In the genomic region with DNA sequence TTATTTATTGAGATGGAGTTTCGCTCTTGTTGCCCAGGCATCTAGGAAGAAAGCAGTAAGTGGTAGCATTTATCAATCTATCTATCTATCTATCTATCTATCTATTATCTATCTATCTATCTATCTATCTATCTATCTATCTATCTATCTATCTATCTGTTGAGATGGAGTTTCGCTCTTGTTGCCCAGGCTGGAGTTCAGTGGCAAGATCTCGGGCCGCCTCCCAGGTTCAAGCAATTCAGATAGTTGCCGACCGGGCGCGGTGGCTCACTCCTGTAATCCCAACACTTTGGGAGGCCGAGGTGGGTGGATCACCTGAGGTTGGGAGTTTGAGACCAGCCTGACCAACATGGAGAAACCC, we compare ENCODE assay signal across 8 cellular contexts. TPM values are rescaled to one million over a fixed set of nuclear protein-coding genes. Genes with fewer than 3 reads are reported as not detected.
DNase-seq lines count a peak whose midpoint lies in the region; TF ChIP-seq lines count a peak whose summit lies in the region.
"Not testable (repeated sequence)": the region's sequence is repeated elsewhere in the genome, so short reads cannot be mapped to it uniquely, and the experiment has no call there.

No MANE protein-coding gene starts in this region.

- not testable (repeated sequence) for H3K9me3 Mint-ChIP-seq in activated T-helper 1 cell treated with anti-CD3 and anti-CD28 coated beads, Interleukin-12 subunit alpha, Interleukin-12 subunit beta, Interleukin-2, Interleukin-4 antibody, amounts not matched to agents 30 ng/mL and 10 ng/mL and 1 ng/mL, durations not matched to agents 14 hours and 24 hours and 36 hours

- H3K9ac ChIP-seq in BLaER1 (peak overlapping the region; percentile 48; the same call in 1 of the 2 replicates), HUES64 (ENCODE audit: low read depth, low read length) (peak overlapping the region; percentile 35; the same call in 1 of the 2 replicates)
- not testable (repeated sequence) for H3K9ac ChIP-seq in subcutaneous abdominal adipose tissue (ENCODE audit: low read length in 5 of 5)

- not testable (repeated sequence) for H3K27me3 Mint-ChIP-seq in activated T-helper 1 cell treated with anti-CD3 and anti-CD28 coated beads, Interleukin-12 subunit alpha, Interleukin-12 subunit beta, Interleukin-2, Interleukin-4 antibody, amounts not matched to agents 30 ng/mL and 10 ng/mL and 1 ng/mL, durations not matched to agents 14 hours and 24 hours and 36 hours (ENCODE audit: insufficient read depth)

- peak overlapping the region; percentile 64 for H2AFZ ChIP-seq in hepatocyte
- H2AFZ ChIP-seq in neuron (ENCODE audit: low read depth, low read length) = not testable (repeated sequence)

- H3K27ac Mint-ChIP-seq in activated T-helper 1 cell treated with anti-CD3 and anti-CD28 coated beads, Interleukin-12 subunit alpha, Interleukin-12 subunit beta, Interleukin-2, Interleukin-4 antibody, amounts not matched to agents 30 ng/mL and 10 ng/mL and 1 ng/mL, durations not matched to agents 14 hours and 24 hours and 36 hours = peak overlapping the region; percentile 94

- H3K4me3 ChIP-seq in BLaER1 (peak overlapping the region; percentile 80), HUES64 (ENCODE audit: low read length) (peak overlapping the region; percentile 98), Peyer's patch (peak overlapping the region; percentile 65 to 81 (median 70)), choroid plexus epithelial cell (ENCODE audit: low read depth, low read length) (peak overlapping the region; percentile 26), hepatocyte (peak overlapping the region; percentile 23), neuron (ENCODE audit: low read length) (peak overlapping the region; percentile 99), subcutaneous abdominal adipose tissue (ENCODE audit: low read depth in 1 of 5, low read length in 5 of 5) (peak overlapping the region; percentile 11 to 92 (median 48))

- H3K9me2 ChIP-seq in hepatocyte (replicated peaks; ENCODE audit: insufficient read depth) = not testable (repeated sequence)

- H3K9me3 ChIP-seq in BLaER1; HUES64 (ENCODE audit: insufficient read depth, low read depth, low read length); Peyer's patch; hepatocyte (ENCODE audit: low read depth); neuron (ENCODE audit: low read length); subcutaneous abdominal adipose tissue (ENCODE audit: control insufficient read depth in 5 of 5, low read length in 5 of 5): not testable (repeated sequence)

- H3K4me3 Mint-ChIP-seq in activated T-helper 1 cell treated with anti-CD3 and anti-CD28 coated beads, Interleukin-12 subunit alpha, Interleukin-12 subunit beta, Interleukin-2, Interleukin-4 antibody, amounts not matched to agents 30 ng/mL and 10 ng/mL and 1 ng/mL, durations not matched to agents 14 hours and 24 hours and 36 hours = peak overlapping the region; percentile 95

- WGBS in HUES64 = 44% methylated on average over 8 of the region's 9 CpGs
- WGBS in hepatocyte (ENCODE audit: low lambda C conversion rate, missing lambda C conversion rate) = 46% methylated on average over 9 of the region's 9 CpGs

- H3K27ac ChIP-seq in BLaER1 = 0 out of 2 replicates have a peak overlapping the region, but pooled peaks have one; percentile 30
- not testable (repeated sequence) for H3K27ac ChIP-seq in HUES64 (ENCODE audit: low read depth, low read length); subcutaneous abdominal adipose tissue (ENCODE audit: low read depth, low read length)
- peak overlapping the region; percentile 82 to 87 (median 84) for H3K27ac ChIP-seq in Peyer's patch
- peak overlapping the region; percentile 63 for H3K27ac ChIP-seq in hepatocyte

- not testable (repeated sequence) for H3K27me3 ChIP-seq in BLaER1; HUES64 (ENCODE audit: insufficient read depth, low read length); Peyer's patch; hepatocyte; neuron (ENCODE audit: insufficient read depth, low read length); subcutaneous abdominal adipose tissue (ENCODE audit: control insufficient read depth in 5 of 5, insufficient read depth in 4 of 5, low read length in 5 of 5)

- intact Hi-C loops in activated T-helper 1 cell treated with anti-CD3 and anti-CD28 coated beads, Interleukin-12 subunit alpha, Interleukin-12 subunit beta, Interleukin-2, Interleukin-4 antibody, amounts not matched to agents 30 ng/mL and 10 ng/mL and 1 ng/mL, durations not matched to agents 14 hours and 24 hours and 36 hours (cut with micrococcal nuclease) = loop anchor here (1.0 kb wide), 8 partner anchors 8 to 95 kb away; a partner anchor contains a TSS

- H4K20me1 ChIP-seq in BLaER1; hepatocyte (ENCODE audit: insufficient read depth, poor library complexity, severe bottlenecking): not testable (repeated sequence)

- H3K4me2 ChIP-seq in BLaER1 (peak overlapping the region; percentile 61), hepatocyte (peak overlapping the region; percentile 86)

- H3K79me2 ChIP-seq in hepatocyte = peaks cover 21% of the 10 kb centered on the region

- not testable (repeated sequence) for H3K36me3 Mint-ChIP-seq in activated T-helper 1 cell treated with anti-CD3 and anti-CD28 coated beads, Interleukin-12 subunit alpha, Interleukin-12 subunit beta, Interleukin-2, Interleukin-4 antibody, amounts not matched to agents 30 ng/mL and 10 ng/mL and 1 ng/mL, durations not matched to agents 14 hours and 24 hours and 36 hours (ENCODE audit: low read depth)

- peaks cover 20% of the 10 kb centered on the region for H3K4me1 ChIP-seq in BLaER1
- peaks cover 12% of the 10 kb centered on the region; the same call in 1 of the 2 replicates for H3K4me1 ChIP-seq in HUES64 (ENCODE audit: insufficient read depth, low read length)
- H3K4me1 ChIP-seq in Peyer's patch = peaks cover 0 to 10% (median 4%) of the 10 kb centered on the region in 4 donors
- not testable (repeated sequence) for H3K4me1 ChIP-seq in hepatocyte (ENCODE audit: insufficient read depth)
- H3K4me1 ChIP-seq in neuron (ENCODE audit: insufficient read depth, low read length) = peaks cover 14% of the 10 kb centered on the region
- H3K4me1 ChIP-seq in subcutaneous abdominal adipose tissue (ENCODE audit: control insufficient read depth in 5 of 5, insufficient read depth in 5 of 5, low read length in 5 of 5) = peaks cover 4 to 18% (median 15%) of the 10 kb centered on the region in 5 donors

- not testable (repeated sequence) for DNase-seq in Peyer's patch; activated T-helper 1 cell treated with anti-CD3 and anti-CD28 coated beads, Interleukin-12 subunit alpha, Interleukin-12 subunit beta, Interleukin-2, Interleukin-4 antibody, amounts not matched to agents 30 ng/mL and 10 ng/mL and 1 ng/mL, durations not matched to agents 14 hours and 24 hours and 36 hours (ENCODE audit: low spot score); choroid plexus epithelial cell (ENCODE audit: low read depth); hepatocyte (ENCODE audit: low spot score)

- peaks cover 24% of the 10 kb centered on the region for H3K36me3 ChIP-seq in BLaER1
- peaks cover 22% of the 10 kb centered on the region for H3K36me3 ChIP-seq in HUES64 (ENCODE audit: insufficient read depth, low read length)
- H3K36me3 ChIP-seq in Peyer's patch; hepatocyte (replicated peaks; ENCODE audit: insufficient read depth, low read depth): not testable (repeated sequence)
- peaks cover 13% of the 10 kb centered on the region for H3K36me3 ChIP-seq in neuron (ENCODE audit: insufficient read depth, low read length)
- peaks cover 0 to 13% (median 7%) of the 10 kb centered on the region in 5 donors for H3K36me3 ChIP-seq in subcutaneous abdominal adipose tissue (ENCODE audit: control insufficient read depth in 5 of 5, insufficient read depth in 5 of 5, low read length in 5 of 5)

- not testable (repeated sequence) for TF ChIP-seq POLR2A in Peyer's patch (IDR thresholded peaks at IDR 0.05)

- H3K4me1 Mint-ChIP-seq in activated T-helper 1 cell treated with anti-CD3 and anti-CD28 coated beads, Interleukin-12 subunit alpha, Interleukin-12 subunit beta, Interleukin-2, Interleukin-4 antibody, amounts not matched to agents 30 ng/mL and 10 ng/mL and 1 ng/mL, durations not matched to agents 14 hours and 24 hours and 36 hours (ENCODE audit: low read depth) = peaks cover 18% of the 10 kb centered on the region

- not testable (repeated sequence) for TF ChIP-seq CTCF in Peyer's patch (IDR thresholded peaks at IDR 0.05); choroid plexus epithelial cell (conservative IDR thresholded peaks at IDR 0.05; ENCODE audit: low read depth, low read length); hepatocyte (IDR thresholded peaks at IDR 0.05; ENCODE audit: poor library complexity)

RNA-seq across cellular contexts. Expression of a gene that starts 0.5 kb away (rescaled TPM):
- polyA plus RNA-seq in HUES64 (2013, experiment 1 of 2) = 113 TPM
- 109 TPM for polyA plus RNA-seq in HUES64 (2013, experiment 2 of 2)
- 10 to 100 TPM; 12.4 to 33.8 (median 23.5) TPM for total RNA-seq in Peyer's patch
- total RNA-seq in activated T-helper 1 cell treated with anti-CD3 and anti-CD28 coated beads, Interleukin-12 subunit alpha, Interleukin-12 subunit beta, Interleukin-2, Interleukin-4 antibody, amounts not matched to agents 30 ng/mL and 10 ng/mL and 1 ng/mL, durations not matched to agents 14 hours and 24 hours and 36 hours = 145 and 148 TPM in 2 replicates
- 96.5 and 110 TPM in 2 replicates for total RNA-seq in hepatocyte
- 171 and 195 TPM in 2 replicates for polyA plus RNA-seq in hepatocyte

RNA-seq across cellular contexts. Expression of a gene that starts 6.9 kb away (rescaled TPM):
- 15.0 TPM for polyA plus RNA-seq in HUES64 (2013, experiment 1 of 2)
- 19.1 TPM for polyA plus RNA-seq in HUES64 (2013, experiment 2 of 2)
- total RNA-seq in Peyer's patch (10 to 100 TPM in 2 of 4 donors, 1 to 10 TPM in 2; 5.0 to 22.0 (median 9.2) TPM), hepatocyte (7.0 and 11.0 TPM in 2 replicates)
- total RNA-seq in activated T-helper 1 cell treated with anti-CD3 and anti-CD28 coated beads, Interleukin-12 subunit alpha, Interleukin-12 subunit beta, Interleukin-2, Interleukin-4 antibody, amounts not matched to agents 30 ng/mL and 10 ng/mL and 1 ng/mL, durations not matched to agents 14 hours and 24 hours and 36 hours = 8.7 and 9.1 TPM in 2 replicates
- polyA plus RNA-seq in hepatocyte = 4.0 and 4.3 TPM in 2 replicates

RNA-seq across cellular contexts. Expression of a gene that starts 10.3 kb away (rescaled TPM):
- polyA plus RNA-seq in HUES64 (2013, experiment 1 of 2) = 20.6 TPM
- 27.1 TPM for polyA plus RNA-seq in HUES64 (2013, experiment 2 of 2)
- total RNA-seq in Peyer's patch (10 to 100 TPM; 15.6 to 29.6 (median 17.8) TPM), hepatocyte (20.5 and 23.2 TPM in 2 replicates)
- total RNA-seq in activated T-helper 1 cell treated with anti-CD3 and anti-CD28 coated beads, Interleukin-12 subunit alpha, Interleukin-12 subunit beta, Interleukin-2, Interleukin-4 antibody, amounts not matched to agents 30 ng/mL and 10 ng/mL and 1 ng/mL, durations not matched to agents 14 hours and 24 hours and 36 hours = 19.4 and 20.7 TPM in 2 replicates
- 35.9 and 36.0 TPM in 2 replicates for polyA plus RNA-seq in hepatocyte

RNA-seq across cellular contexts. Expression of a gene that starts 26.4 kb away (rescaled TPM):
- 27.7 TPM for polyA plus RNA-seq in HUES64 (2013, experiment 1 of 2)
- polyA plus RNA-seq in HUES64 (2013, experiment 2 of 2) = 22.1 TPM
- total RNA-seq in Peyer's patch (100 to 1,000 TPM in 1 of 4 donors, 10 to 100 TPM in 3; 28.9 to 112 (median 83.6) TPM), hepatocyte (78.0 and 99.1 TPM in 2 replicates)
- 40.6 and 43.0 TPM in 2 replicates for total RNA-seq in activated T-helper 1 cell treated with anti-CD3 and anti-CD28 coated beads, Interleukin-12 subunit alpha, Interleukin-12 subunit beta, Interleukin-2, Interleukin-4 antibody, amounts not matched to agents 30 ng/mL and 10 ng/mL and 1 ng/mL, durations not matched to agents 14 hours and 24 hours and 36 hours
- polyA plus RNA-seq in hepatocyte = 163 and 172 TPM in 2 replicates

RNA-seq across cellular contexts. Expression of a gene that starts 31.0 kb away (rescaled TPM):
- 21.1 TPM for polyA plus RNA-seq in HUES64 (2013, experiment 1 of 2)
- 23.4 TPM for polyA plus RNA-seq in HUES64 (2013, experiment 2 of 2)
- total RNA-seq in Peyer's patch = 10 to 100 TPM; 13.8 to 34.5 (median 19.8) TPM
- 14.3 and 16.0 TPM in 2 replicates for total RNA-seq in activated T-helper 1 cell treated with anti-CD3 and anti-CD28 coated beads, Interleukin-12 subunit alpha, Interleukin-12 subunit beta, Interleukin-2, Interleukin-4 antibody, amounts not matched to agents 30 ng/mL and 10 ng/mL and 1 ng/mL, durations not matched to agents 14 hours and 24 hours and 36 hours
- 28.4 and 31.9 TPM in 2 replicates for total RNA-seq in hepatocyte
- polyA plus RNA-seq in hepatocyte = 30.3 and 36.1 TPM in 2 replicates

Comparison
In these comparisons a context has a peak if more than half of its experiments do, and no peak if none do; other contexts are left out.
1. H3K4me3 ChIP-seq: peak in every context shown above with its lines; median percentile 99 in neuron; 98 in HUES64; 80 in BLaER1; 70 in Peyer's patch; 48 in subcutaneous abdominal adipose tissue; 26 in choroid plexus epithelial cell; 23 in hepatocyte.